8 cellular contexts compared by ENCODE assay signal in the genomic region with DNA sequence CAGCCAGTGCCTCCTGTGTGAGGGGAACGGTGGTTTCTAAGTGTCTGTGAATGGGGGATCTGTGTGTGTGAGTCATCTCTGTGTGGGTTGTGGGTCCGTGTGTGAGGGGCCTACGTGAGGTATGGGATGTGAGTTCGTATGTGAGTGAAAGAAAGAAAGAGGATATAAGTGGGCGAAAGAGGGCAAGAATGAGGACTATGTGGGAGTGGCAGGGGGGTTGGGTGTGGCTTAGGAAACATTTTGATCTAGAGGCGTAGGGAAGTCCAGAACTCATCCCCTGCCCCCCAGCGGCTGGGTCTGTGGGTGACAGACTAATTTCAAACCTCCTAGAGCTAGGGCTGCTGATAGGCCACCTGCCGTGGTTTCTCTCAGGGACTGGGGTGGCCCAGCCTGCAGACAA. TPM values are rescaled to one million over a fixed set of nuclear protein-coding genes. Genes with fewer than 3 reads are reported as not detected.
A peak's percentile ranks its signal among the peaks of the same experiment; 100 is the strongest.
DNase-seq lines count a peak whose midpoint lies in the region; ATAC-seq lines count a peak whose summit lies in the region.

No MANE protein-coding gene starts in this region.

- no peak overlapping the region for H3K4me3 Mint-ChIP-seq in T-cell

- peak; percentile 93 for ATAC-seq in GM18502 (IDR thresholded peaks at IDR 0.05; ENCODE audit: poor library complexity, unreplicated experiment)
- ATAC-seq in HG02798 (IDR thresholded peaks at IDR 0.05; ENCODE audit: poor library complexity, unreplicated experiment) = peak; percentile 93
- peak in 2 of 4 experiments; percentile 33 to 35 for ATAC-seq in T-cell (replicated peaks in 1 of 4)

- peaks cover 12% of the 10 kb centered on the region in 3 donors for H3K4me1 Mint-ChIP-seq in T-cell

- H3K36me3 Mint-ChIP-seq in T-cell = peaks cover 54% of the 10 kb centered on the region

- POLR2A ChIA-PET in T-cell (lab: Charles Lee) = interaction anchor here in 1 of 2 donors (0.6 kb wide), 1 partner anchor 29 kb away, joined by 3 read pairs; no protein-coding TSS in a partner anchor

- no peaks in the 10 kb centered on the region for H3K9me3 Mint-ChIP-seq in T-cell

- peak overlapping the region; percentile 46 to 73 for H3K27ac Mint-ChIP-seq in T-cell

- H3K27me3 Mint-ChIP-seq in T-cell = no peaks in the 10 kb centered on the region

- CTCF ChIA-PET in T-cell (lab: Charles Lee) = no interaction called here

- peak in 3 of 34 experiments; percentile 1 to 6 (median 4) for DNase-seq in T-cell
- DNase-seq in myocyte (ENCODE audit: low read depth) = peak; percentile 85
- DNase-seq in epidermal melanocyte (ENCODE audit: insufficient read length, low spot score) = no peak
- DNase-seq in ecto neural progenitor cell (ENCODE audit: low spot score) = no peak
- DNase-seq in NCI-H748 (lab: John Stamatoyannopoulos, UW; ENCODE audit: unreplicated experiment) = no peak
- no peak for DNase-seq in NCI-H187 (lab: John Stamatoyannopoulos, UW)

RNA-seq across cellular contexts. Expression of a gene that starts 35.5 kb away (rescaled TPM):
- total RNA-seq in T-cell (10 to 100 TPM in 3 of 5 donors, 1 to 10 TPM in 2; 8.6 to 11.5 (median 11.2) TPM), myocyte (10.5 and 14.0 TPM in 2 replicates)
- 7.4 TPM for polyA plus RNA-seq in myocyte (2012)
